Comparison of ENCODE assay signal across 1 cellular context in the genomic region with DNA sequence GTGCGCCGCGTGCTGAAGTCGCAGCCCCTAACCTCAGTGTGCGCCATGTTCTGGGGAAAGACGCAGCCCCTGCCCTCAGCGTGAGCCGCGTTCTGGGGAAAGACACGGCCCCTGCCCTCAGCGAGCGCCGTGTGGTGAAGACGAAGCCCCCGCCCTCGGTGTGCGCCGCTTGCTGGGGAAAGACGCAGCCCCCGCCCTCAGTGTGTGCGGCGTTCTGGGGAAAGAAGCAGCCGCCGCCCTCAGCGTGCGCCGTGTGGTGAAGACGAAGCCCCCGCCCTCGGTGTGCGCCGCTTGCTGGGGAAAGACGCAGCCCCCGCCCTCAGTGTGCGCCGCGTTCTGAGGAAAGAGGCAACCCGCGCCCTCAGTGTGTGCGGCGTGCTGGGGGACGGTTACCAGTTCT.
TF ChIP-seq lines count a peak whose summit lies in the region.

No MANE protein-coding gene starts in this region.

TF ChIP-seq in GM12878, 131 proteins besides CTCF, POLR2A, EP300 and RAD21:
- TF ChIP-seq FOXM1 (IDR thresholded peaks at IDR 0.05; ENCODE audit: low read depth, low read length), result peak; percentile 25; the same call in 1 of the 2 replicates
- TF ChIP-seq PAX5 (IDR thresholded peaks at IDR 0.05; ENCODE audit: borderline replicate concordance, low read depth, low read length), result peak; percentile 35; the same call in 1 of the 2 replicates
TF ChIP-seq in GM12878: peak in this region for 2; not testable (repeated sequence) for 129.
